ENCODE assay signal across 13 cellular contexts in genomic region chr17:77049440-77049839, GRCh38.
DNase-seq lines count a peak whose midpoint lies in the region; ATAC-seq, FAIRE-seq and TF ChIP-seq lines count a peak whose summit lies in the region.
"Had no signal": no experiment of that assay in that cellular context is flagged by ENCODE, and none has a peak within 500 bp of the region (broad histone marks: within the 10 kb centered on the region; RNA-seq: fewer than 3 reads in every experiment).

No MANE protein-coding gene starts in this region.

- ATAC-seq in GM19023 (IDR thresholded peaks at IDR 0.05; ENCODE audit: unreplicated experiment): no peak
- ATAC-seq: mucosa of descending colon had no signal

- H3K27ac ChIP-seq in SJCRH30: no peak overlapping the region
- H3K27ac ChIP-seq: coronary artery had no signal

- FAIRE-seq in D721Med (lab: Jason Lieb, UNC): no peak

- H3K27me3 ChIP-seq in SJCRH30: peaks cover 42% of the 10 kb centered on the region

- H3K9me3 ChIP-seq in SJCRH30 (replicated peaks): peaks cover 5% of the 10 kb centered on the region
- H3K9me3 ChIP-seq: mucosa of descending colon had no signal

- H3K4me3 ChIP-seq in LNCaP clone FGC (ENCODE audit: low read depth, low read length): no peak overlapping the region
- H3K4me3 ChIP-seq in astrocyte of the cerebellum (ENCODE audit: low read depth, low read length): no peak overlapping the region
- H3K4me3 ChIP-seq in SJCRH30: no peak overlapping the region
- H3K4me3 ChIP-seq: coronary artery, mucosa of descending colon had no signal

- TF ChIP-seq CTCF in D721Med (IDR thresholded peaks at IDR 0.05; ENCODE audit: insufficient read depth, missing control alignments) (peak; percentile 28), LNCaP clone FGC (IDR thresholded peaks at IDR 0.05; ENCODE audit: control insufficient read depth, extremely low read depth, insufficient read depth) (peak; percentile 17; the same call in 1 of the 2 replicates), astrocyte of the cerebellum (IDR thresholded peaks at IDR 0.05; ENCODE audit: low read depth, low read length, missing control alignments) (peak; percentile 14), GM10248 (IDR thresholded peaks at IDR 0.05; ENCODE audit: control extremely low read depth, extremely low read depth, low read depth, missing control alignments) (no peak)

- H3K4me1 ChIP-seq in SJCRH30: no peaks in the 10 kb centered on the region

- no peaks in the 10 kb centered on the region for H3K36me3 ChIP-seq in SJCRH30

- CTCF ChIA-PET in GM10248 (lab: Yijun Ruan, JAX): interaction anchor here (0.9 to 1.3 kb wide), 3 partner anchors 17 to 181 kb away, joined by 3 to 5 read pairs (median 3); partner anchors contain the start of gene MGAT5B

- in situ Hi-C loops in astrocyte of the cerebellum (cut with HindIII; ENCODE audit: low sequenced_read_pairs): no loop called here

- DNase-seq in D721Med (ENCODE audit: insufficient read length, low spot score) (no peak), LNCaP clone FGC (ENCODE audit: low read depth) (no peak), NCI-H345 (lab: John Stamatoyannopoulos, UW) (peak; percentile 34), astrocyte of the cerebellum (ENCODE audit: low read depth) (no peak), SJCRH30 (no peak), GM10248 (ENCODE audit: extremely low spot score) (no peak), AG20443 (ENCODE audit: low spot score) (no peak)
- DNase-seq: activated CD4-positive, CD25-positive, alpha-beta regulatory T cell; activated T-cell treated with anti-CD3 and anti-CD28 coated beads for 4 hours; mucosa of descending colon; stimulated activated CD4-positive, alpha-beta T cell treated with anti-CD3 and anti-CD28 coated beads, Interleukin-4, amount 100 ng/mL, for 1 hour had no signal

- POLR2A ChIA-PET in GM10248 (lab: Yijun Ruan, JAX): no interaction called here
